In genomic region chr10:91864099-91864498, GRCh38 we compare ENCODE assay signal across 1 cellular context.
TF ChIP-seq lines count a peak whose summit lies in the region.

No MANE protein-coding gene starts in this region.

TF ChIP-seq in IMR-90, 13 proteins besides CTCF, POLR2A, EP300 and RAD21 (continued from another document):
- TF ChIP-seq, protein P1, sequence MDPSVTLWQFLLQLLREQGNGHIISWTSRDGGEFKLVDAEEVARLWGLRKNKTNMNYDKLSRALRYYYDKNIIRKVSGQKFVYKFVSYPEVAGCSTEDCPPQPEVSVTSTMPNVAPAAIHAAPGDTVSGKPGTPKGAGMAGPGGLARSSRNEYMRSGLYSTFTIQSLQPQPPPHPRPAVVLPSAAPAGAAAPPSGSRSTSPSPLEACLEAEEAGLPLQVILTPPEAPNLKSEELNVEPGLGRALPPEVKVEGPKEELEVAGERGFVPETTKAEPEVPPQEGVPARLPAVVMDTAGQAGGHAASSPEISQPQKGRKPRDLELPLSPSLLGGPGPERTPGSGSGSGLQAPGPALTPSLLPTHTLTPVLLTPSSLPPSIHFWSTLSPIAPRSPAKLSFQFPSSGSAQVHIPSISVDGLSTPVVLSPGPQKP (IDR thresholded peaks at IDR 0.05; ENCODE audit: borderline replicate concordance, low read depth, low read length) = no peak
- TF ChIP-seq NFE2L2 (IDR thresholded peaks at IDR 0.05; ENCODE audit: low read depth, low read length) = no peak
- no peak for TF ChIP-seq CHD1 (IDR thresholded peaks at IDR 0.05; ENCODE audit: low read depth, low read length)
- TF ChIP-seq MXI1 (IDR thresholded peaks at IDR 0.05; ENCODE audit: borderline replicate concordance, low read depth, low read length) = no peak
- TF ChIP-seq RCOR1 (IDR thresholded peaks at IDR 0.05; ENCODE audit: insufficient replicate concordance, low read length) = no peak
- TF ChIP-seq FOS (IDR thresholded peaks at IDR 0.05; ENCODE audit: low read depth, low read length) = no peak
- no peak for TF ChIP-seq SMC3 (IDR thresholded peaks at IDR 0.05; ENCODE audit: low read depth, low read length)
TF ChIP-seq in IMR-90: peak in this region for 0.
